In genomic region chr6:42345696-42346416, GRCh38 we compare ENCODE assay signal across 21 cellular contexts.
A peak's percentile ranks its signal among the peaks of the same experiment; 100 is the strongest.
DNase-seq lines count a peak whose midpoint lies in the region; ATAC-seq and TF ChIP-seq lines count a peak whose summit lies in the region.
"Had no signal": no experiment of that assay in that cellular context is flagged by ENCODE, and none has a peak within 500 bp of the region (broad histone marks: within the 10 kb centered on the region; RNA-seq: fewer than 3 reads in every experiment).

No MANE protein-coding gene starts in this region.

- no peaks in the 10 kb centered on the region for H3K27me3 ChIP-seq in CD4-positive, alpha-beta memory T cell (ENCODE audit: insufficient read depth, low read length)
- H3K27me3 ChIP-seq in CD8-positive, alpha-beta memory T cell (ENCODE audit: insufficient read depth, low read length, poor library complexity, severe bottlenecking): no peaks in the 10 kb centered on the region
- H3K27me3 ChIP-seq: brain microvascular endothelial cell had no signal

- intact Hi-C loops in CD4-positive, alpha-beta memory T cell (cut with micrococcal nuclease): no loop called here
- intact Hi-C loops in dendritic cell treated with granulocyte-macrophage colony-stimulating factor and Interleukin-4, amounts not matched to agents 40 ng/mL and 50 ng/mL, for 4 days (cut with micrococcal nuclease): no loop called here

- no peak for ATAC-seq in WTC11

- H3K27ac Mint-ChIP-seq in CD4-positive, alpha-beta memory T cell: peak overlapping the region in 5 of 7 donors; percentile 7 to 77 (median 32)
- H3K27ac Mint-ChIP-seq in CD8-positive, alpha-beta memory T cell: peak overlapping the region; percentile 0 to 90 (median 84)
- peak overlapping the region; percentile 18; the same call in 1 of the 2 replicates for H3K27ac Mint-ChIP-seq in WTC11
- H3K27ac Mint-ChIP-seq in dendritic cell treated with granulocyte-macrophage colony-stimulating factor and Interleukin-4, amounts not matched to agents 40 ng/mL and 50 ng/mL, for 4 days: peak overlapping the region; percentile 3
- H3K27ac Mint-ChIP-seq: nephron, progenitor cell of endocrine pancreas had no signal

- peaks cover 31 to 60% (median 49%) of the 10 kb centered on the region in 4 donors for H3K4me1 Mint-ChIP-seq in CD4-positive, alpha-beta memory T cell
- H3K4me1 Mint-ChIP-seq in CD8-positive, alpha-beta memory T cell: peaks cover 49 to 91% (median 85%) of the 10 kb centered on the region in 3 donors
- peaks cover 16% of the 10 kb centered on the region for H3K4me1 Mint-ChIP-seq in WTC11
- H3K4me1 Mint-ChIP-seq in dendritic cell treated with granulocyte-macrophage colony-stimulating factor and Interleukin-4, amounts not matched to agents 40 ng/mL and 50 ng/mL, for 4 days (ENCODE audit: low read depth): peaks cover 56% of the 10 kb centered on the region
- H3K4me1 Mint-ChIP-seq: nephron had no signal

- TF ChIP-seq CTCF in WTC11 (IDR thresholded peaks at IDR 0.05): no peak

- no peaks in the 10 kb centered on the region for H3K27me3 Mint-ChIP-seq in CD4-positive, alpha-beta memory T cell
- peaks cover 0 to 1% of the 10 kb centered on the region in 2 donors for H3K27me3 Mint-ChIP-seq in CD8-positive, alpha-beta memory T cell
- no peaks in the 10 kb centered on the region for H3K27me3 Mint-ChIP-seq in WTC11 (ENCODE audit: low read depth)
- H3K27me3 Mint-ChIP-seq in dendritic cell treated with granulocyte-macrophage colony-stimulating factor and Interleukin-4, amounts not matched to agents 40 ng/mL and 50 ng/mL, for 4 days: no peaks in the 10 kb centered on the region
- H3K27me3 Mint-ChIP-seq: progenitor cell of endocrine pancreas had no signal

- H3K36me3 ChIP-seq in CD4-positive, alpha-beta memory T cell (ENCODE audit: insufficient read depth, low read length): no peaks in the 10 kb centered on the region
- H3K36me3 ChIP-seq in CD8-positive, alpha-beta memory T cell (ENCODE audit: insufficient read depth, low read length): no peaks in the 10 kb centered on the region
- H3K36me3 ChIP-seq: brain microvascular endothelial cell, thoracic aorta had no signal

- POLR2A ChIA-PET in CD4-positive, alpha-beta memory T cell (lab: Charles Lee; ENCODE audit: partially characterized antibody): no interaction called here
- POLR2A ChIA-PET in CD8-positive, alpha-beta memory T cell (lab: Charles Lee): interaction anchor here (0.6 kb wide), 1 partner anchor 225 kb away, joined by 3 read pairs; no protein-coding TSS in a partner anchor
- POLR2A ChIA-PET in WTC11 (lab: Charles Lee): no interaction called here

- peaks cover 22 to 24% of the 10 kb centered on the region in 2 donors for H3K36me3 Mint-ChIP-seq in CD4-positive, alpha-beta memory T cell
- peaks cover 0 to 31% (median 20%) of the 10 kb centered on the region in 3 donors for H3K36me3 Mint-ChIP-seq in CD8-positive, alpha-beta memory T cell
- 0 out of 2 replicates have a peak, but pooled peaks cover 3% of the 10 kb centered on the region for H3K36me3 Mint-ChIP-seq in WTC11
- H3K36me3 Mint-ChIP-seq in dendritic cell treated with granulocyte-macrophage colony-stimulating factor and Interleukin-4, amounts not matched to agents 40 ng/mL and 50 ng/mL, for 4 days (ENCODE audit: low read depth): peaks cover 81% of the 10 kb centered on the region

- H3K4me1 ChIP-seq in CD4-positive, alpha-beta memory T cell (ENCODE audit: insufficient read depth, low read length): peaks cover 23% of the 10 kb centered on the region
- peaks cover 14% of the 10 kb centered on the region for H3K4me1 ChIP-seq in CD8-positive, alpha-beta memory T cell (ENCODE audit: insufficient read depth, low read length)

- H3K27ac ChIP-seq in CD4-positive, alpha-beta memory T cell (ENCODE audit: low read depth, low read length): no peak overlapping the region
- H3K27ac ChIP-seq in CD8-positive, alpha-beta memory T cell (ENCODE audit: low read depth, low read length): no peak overlapping the region
- H3K27ac ChIP-seq: brain microvascular endothelial cell, thoracic aorta had no signal

- no peak overlapping the region for H3K4me3 Mint-ChIP-seq in CD4-positive, alpha-beta memory T cell
- H3K4me3 Mint-ChIP-seq in CD8-positive, alpha-beta memory T cell: peak overlapping the region in 6 of 7 donors; percentile 35 to 80 (median 42)
- H3K4me3 Mint-ChIP-seq in WTC11: no peak overlapping the region
- H3K4me3 Mint-ChIP-seq in dendritic cell treated with granulocyte-macrophage colony-stimulating factor and Interleukin-4, amounts not matched to agents 40 ng/mL and 50 ng/mL, for 4 days: no peak overlapping the region
- H3K4me3 Mint-ChIP-seq: nephron had no signal

- no peak overlapping the region for H3K4me3 ChIP-seq in CD4-positive, alpha-beta memory T cell (ENCODE audit: low read length in 2 of 2)
- H3K4me3 ChIP-seq in CD8-positive, alpha-beta memory T cell (ENCODE audit: low read length): no peak overlapping the region
- H3K4me3 ChIP-seq: smooth muscle cell, thoracic aorta had no signal

- CTCF ChIA-PET in CD4-positive, alpha-beta memory T cell (lab: Charles Lee; ENCODE audit: partially characterized antibody): interaction anchor here (0.7 kb wide), 1 partner anchor 202 kb away, joined by 4 read pairs; no protein-coding TSS in a partner anchor
- CTCF ChIA-PET in CD8-positive, alpha-beta memory T cell (lab: Charles Lee): interaction anchor here (1.2 kb wide), 1 partner anchor 15 kb away, joined by 3 read pairs; no protein-coding TSS in a partner anchor
- CTCF ChIA-PET in WTC11 (lab: Charles Lee): interaction anchor here (1.1 kb wide), 1 partner anchor 202 kb away, joined by 5 read pairs; no protein-coding TSS in a partner anchor

- no peak for DNase-seq in CD4-positive, alpha-beta memory T cell
- DNase-seq in CD8-positive, alpha-beta memory T cell: no peak
- DNase-seq in WTC11 (ENCODE audit: low spot score): no peak
- no peak for DNase-seq in UCSD-AML1 (lab: John Stamatoyannopoulos, UW; ENCODE audit: unreplicated experiment)
- DNase-seq in NCI-H1092 (lab: John Stamatoyannopoulos, UW): no peak
- DNase-seq in DMS79 treated with DMSO at 0.1 percent for 48 hours (lab: John Stamatoyannopoulos, UW): no peak
- DNase-seq: brain microvascular endothelial cell; Calu3; cortex of kidney; foreskin fibroblast; mesenchymal stem cell; NCI-H1105 treated with DMSO at 0.1 percent for 48 hours; NCI-H2171 treated with DMSO at 0.1 percent for 48 hours; NCI-H748 treated with DMSO at 0.1 percent for 48 hours; stimulated activated CD4-positive, alpha-beta T cell treated with anti-CD3 and anti-CD28 coated beads, Interleukin-4, amount 100 ng/mL, for 24 hours; T1000 had no signal

- no peaks in the 10 kb centered on the region for H3K9me3 ChIP-seq in CD4-positive, alpha-beta memory T cell (ENCODE audit: control insufficient read depth in 1 of 2, low read length in 2 of 2)
- H3K9me3 ChIP-seq in CD8-positive, alpha-beta memory T cell (ENCODE audit: low read length): no peaks in the 10 kb centered on the region
- H3K9me3 ChIP-seq: thoracic aorta had no signal

- no peaks in the 10 kb centered on the region for H3K9me3 Mint-ChIP-seq in CD4-positive, alpha-beta memory T cell
- no peaks in the 10 kb centered on the region for H3K9me3 Mint-ChIP-seq in CD8-positive, alpha-beta memory T cell
- no peaks in the 10 kb centered on the region for H3K9me3 Mint-ChIP-seq in WTC11
- no peaks in the 10 kb centered on the region for H3K9me3 Mint-ChIP-seq in dendritic cell treated with granulocyte-macrophage colony-stimulating factor and Interleukin-4, amounts not matched to agents 40 ng/mL and 50 ng/mL, for 4 days
- H3K9me3 Mint-ChIP-seq: nephron had no signal

TF ChIP-seq in WTC11, 78 proteins besides CTCF, POLR2A, EP300 and RAD21 (continues in another document):
- TF ChIP-seq FOXP4 (CRISPR knock-in tag; IDR thresholded peaks at IDR 0.05): no peak
- TF ChIP-seq TCF7 (CRISPR knock-in tag; IDR thresholded peaks at IDR 0.05; ENCODE audit: low read depth): no peak
- no peak for TF ChIP-seq RORB (CRISPR knock-in tag; IDR thresholded peaks at IDR 0.05)
- no peak for TF ChIP-seq E2F1 (CRISPR knock-in tag; IDR thresholded peaks at IDR 0.05)
- no peak for TF ChIP-seq EMX1 (CRISPR knock-in tag; IDR thresholded peaks at IDR 0.05)

Comparison
In these comparisons a context has a peak if more than half of its experiments do, and no peak if none do; other contexts are left out.
1. H3K27ac Mint-ChIP-seq: peak in every context shown above with its lines; median percentile 84 in CD8-positive, alpha-beta memory T cell; 32 in CD4-positive, alpha-beta memory T cell; 18 in WTC11; 3 in dendritic cell treated with granulocyte-macrophage colony-stimulating factor and Interleukin-4, amounts not matched to agents 40 ng/mL and 50 ng/mL, for 4 days.
2. H3K4me3 Mint-ChIP-seq: peak in CD8-positive, alpha-beta memory T cell (6 of 7); none in CD4-positive, alpha-beta memory T cell (0 of 8), WTC11 (single experiment) and dendritic cell treated with granulocyte-macrophage colony-stimulating factor and Interleukin-4, amounts not matched to agents 40 ng/mL and 50 ng/mL, for 4 days (single experiment).